Comparison of ENCODE assay signal across 26 cellular contexts in genomic region chr4:10281996-10282395, GRCh38.
DNase-seq lines count a peak whose midpoint lies in the region; TF ChIP-seq lines count a peak whose summit lies in the region.
"Had no signal": no experiment of that assay in that cellular context is flagged by ENCODE, and none has a peak within 500 bp of the region (broad histone marks: within the 10 kb centered on the region; RNA-seq: fewer than 3 reads in every experiment).

No MANE protein-coding gene starts in this region.

- H3K4me1 ChIP-seq in adipocyte (ENCODE audit: control insufficient read depth, insufficient read depth, low read length) (no peaks in the 10 kb centered on the region), smooth muscle cell (ENCODE audit: low read depth) (no peaks in the 10 kb centered on the region), hepatocyte (ENCODE audit: insufficient read depth) (no peaks in the 10 kb centered on the region)
- H3K4me1 ChIP-seq: HAP-1 had no signal

- H3K36me3 Mint-ChIP-seq in HFFc6 (ENCODE audit: low read depth), result no peaks in the 10 kb centered on the region; the same call in 1 of the 2 replicates
- H3K36me3 Mint-ChIP-seq: CD4-positive, alpha-beta memory T cell; naive B cell had no signal

- TF ChIP-seq CTCF in HFFc6 (IDR thresholded peaks at IDR 0.05), result no peak
- TF ChIP-seq CTCF in fibroblast of the aortic adventitia (IDR thresholded peaks at IDR 0.05; ENCODE audit: insufficient read depth, low read length), result no peak
- no peak for TF ChIP-seq CTCF in smooth muscle cell (IDR thresholded peaks at IDR 0.05; ENCODE audit: borderline replicate concordance, insufficient read depth, poor library complexity, severe bottlenecking)
- TF ChIP-seq CTCF in hepatocyte (IDR thresholded peaks at IDR 0.05; ENCODE audit: poor library complexity), result no peak

- no peaks in the 10 kb centered on the region for H3K79me2 ChIP-seq in smooth muscle cell (ENCODE audit: low read depth)
- H3K79me2 ChIP-seq in hepatocyte, result no peaks in the 10 kb centered on the region

- H3K9ac ChIP-seq in adipocyte (ENCODE audit: low read length) (no peak overlapping the region), smooth muscle cell (ENCODE audit: low read depth) (no peak overlapping the region)

- H3K27me3 ChIP-seq in adipocyte (replicated peaks; ENCODE audit: control insufficient read depth, insufficient read depth, low read length), result peaks cover 4% of the 10 kb centered on the region
- no peaks in the 10 kb centered on the region for H3K27me3 ChIP-seq in smooth muscle cell (ENCODE audit: low read depth)
- H3K27me3 ChIP-seq in hepatocyte, result no peaks in the 10 kb centered on the region
- H3K27me3 ChIP-seq: neutrophil had no signal

- H3K4me3 Mint-ChIP-seq in HFFc6, result peak overlapping the region; percentile 49
- H3K4me3 Mint-ChIP-seq: activated CD4-positive, alpha-beta T cell treated with anti-CD3 and anti-CD28 coated beads, Interleukin-2, amount 10 ng/mL, durations not matched to agents 7 days and 5 days; activated naive CD8-positive, alpha-beta T cell treated with anti-CD3 and anti-CD28 coated beads, Interleukin-2, amount 50 U/mL, for 24 hours; activated T-cell treated with anti-CD3 and anti-CD28 coated beads, Interleukin-2, amount 50 U/mL, for 4 hours; CD4-positive, alpha-beta memory T cell; naive B cell had no signal

- H3K4me3 ChIP-seq in adipocyte (ENCODE audit: low read length) (no peak overlapping the region), fibroblast of the aortic adventitia (ENCODE audit: low read depth, low read length) (no peak overlapping the region), smooth muscle cell (no peak overlapping the region), hepatocyte (no peak overlapping the region)
- H3K4me3 ChIP-seq: HAP-1 had no signal

- H3K27me3 Mint-ChIP-seq in HFFc6 (ENCODE audit: insufficient read depth), result peaks cover 2% of the 10 kb centered on the region
- H3K27me3 Mint-ChIP-seq: activated CD4-positive, alpha-beta T cell treated with anti-CD3 and anti-CD28 coated beads, Interleukin-2, amount 10 ng/mL, durations not matched to agents 7 days and 5 days; activated naive CD8-positive, alpha-beta T cell treated with anti-CD3 and anti-CD28 coated beads, Interleukin-2, amount 50 U/mL, for 24 hours; progenitor cell of endocrine pancreas had no signal

- no peaks in the 10 kb centered on the region for H3K9me3 ChIP-seq in adipocyte (ENCODE audit: control insufficient read depth, low read length)
- no peaks in the 10 kb centered on the region for H3K9me3 ChIP-seq in smooth muscle cell (replicated peaks; ENCODE audit: low read depth)
- H3K9me3 ChIP-seq in hepatocyte (ENCODE audit: low read depth), result no peaks in the 10 kb centered on the region
- H3K9me3 ChIP-seq: HAP-1, neutrophil had no signal

- H3K36me3 ChIP-seq in adipocyte (ENCODE audit: control insufficient read depth, insufficient read depth, low read length, severe bottlenecking) (no peaks in the 10 kb centered on the region), smooth muscle cell (ENCODE audit: low read depth) (no peaks in the 10 kb centered on the region), hepatocyte (replicated peaks; ENCODE audit: insufficient read depth, low read depth) (no peaks in the 10 kb centered on the region)
- H3K36me3 ChIP-seq: HAP-1, neutrophil had no signal

- H3K27ac ChIP-seq in smooth muscle cell (ENCODE audit: low read depth) (peak overlapping the region; percentile 73), hepatocyte (no peak overlapping the region)
- H3K27ac ChIP-seq: neutrophil had no signal

- H3K4me2 ChIP-seq in smooth muscle cell (no peak overlapping the region), hepatocyte (no peak overlapping the region)

- no peak overlapping the region for H2AFZ ChIP-seq in smooth muscle cell (ENCODE audit: low read depth)
- H2AFZ ChIP-seq in hepatocyte, result no peak overlapping the region

- peaks cover 54% of the 10 kb centered on the region for H3K4me1 Mint-ChIP-seq in HFFc6 (ENCODE audit: low read depth)
- H3K4me1 Mint-ChIP-seq: activated CD4-positive, alpha-beta T cell treated with anti-CD3 and anti-CD28 coated beads, Interleukin-2, amount 10 ng/mL, durations not matched to agents 7 days and 5 days; activated naive CD8-positive, alpha-beta T cell treated with anti-CD3 and anti-CD28 coated beads, Interleukin-2, amount 50 U/mL, for 24 hours; CD4-positive, alpha-beta memory T cell; naive B cell had no signal

- no peaks in the 10 kb centered on the region for H3K9me3 Mint-ChIP-seq in HFFc6
- H3K9me3 Mint-ChIP-seq: activated CD4-positive, alpha-beta T cell treated with anti-CD3 and anti-CD28 coated beads, Interleukin-2, amount 10 ng/mL, durations not matched to agents 7 days and 5 days; activated naive CD8-positive, alpha-beta T cell treated with anti-CD3 and anti-CD28 coated beads, Interleukin-2, amount 50 U/mL, for 24 hours; activated T-cell treated with anti-CD3 and anti-CD28 coated beads, Interleukin-2, amount 50 U/mL, for 4 hours; naive B cell had no signal

- H3K27ac Mint-ChIP-seq in HFFc6, result peak overlapping the region; percentile 81
- H3K27ac Mint-ChIP-seq: activated CD4-positive, alpha-beta T cell treated with anti-CD3 and anti-CD28 coated beads, Interleukin-2, amount 10 ng/mL, durations not matched to agents 7 days and 5 days; activated naive CD8-positive, alpha-beta T cell treated with anti-CD3 and anti-CD28 coated beads, Interleukin-2, amount 50 U/mL, for 24 hours; CD4-positive, alpha-beta memory T cell; naive B cell; progenitor cell of endocrine pancreas had no signal

- DNase-seq in HFFc6 (peak; percentile 59), adipocyte (ENCODE audit: low read depth) (peak; percentile 1), fibroblast of the aortic adventitia (ENCODE audit: low read depth) (peak; percentile 56), smooth muscle cell (lab: John Stamatoyannopoulos, UW; ENCODE audit: unreplicated experiment) (no peak), hepatocyte (ENCODE audit: low spot score) (no peak), SIG-M5 (lab: John Stamatoyannopoulos, UW) (no peak), NCI-H2196 (lab: John Stamatoyannopoulos, UW; ENCODE audit: unreplicated experiment) (no peak)
- DNase-seq in activated CD4-positive, CD25-positive, alpha-beta regulatory T cell (lab: John Stamatoyannopoulos, UW), result no peak
- DNase-seq: activated CD4-positive, alpha-beta T cell treated with anti-CD3 and anti-CD28 coated beads, Interleukin-2, amount 10 ng/mL, durations not matched to agents 7 days and 5 days; activated gamma-delta T cell treated with Interleukin-2 at 50 U/mL for 16 hours; activated naive CD8-positive, alpha-beta T cell treated with anti-CD3 and anti-CD28 coated beads, Interleukin-2, amount 50 U/mL, for 24 hours; activated T-cell treated with anti-CD3 and anti-CD28 coated beads, Interleukin-2, amount 50 U/mL, for 4 hours; CD4-positive, alpha-beta memory T cell; effector CD4-positive, alpha-beta T cell; foreskin fibroblast; mesendoderm; MV-4-11; naive B cell; NCI-H510A; NK-92 treated with Interleukin-12 subunit alpha and Interleukin-12 subunit beta, amount 100 ng/mL, for 24 hours; PC-3; SHP77; stimulated activated naive CD8-positive, alpha-beta T cell treated with anti-CD3 and anti-CD28 coated beads, Interleukin-15, Interleukin-2, amounts not matched to agents 100 U/mL and 50 U/mL, for 24 hours had no signal

- WGBS in smooth muscle cell (ENCODE audit: low lambda C conversion rate), result 43% methylated on average over 3 of the region's 3 CpGs
- 44% methylated on average over 3 of the region's 3 CpGs for WGBS in hepatocyte (ENCODE audit: low lambda C conversion rate, missing lambda C conversion rate)

- H3K9me2 ChIP-seq in hepatocyte (replicated peaks; ENCODE audit: insufficient read depth), result no peaks in the 10 kb centered on the region

- no peaks in the 10 kb centered on the region for H3F3A ChIP-seq in smooth muscle cell (ENCODE audit: low read depth)

- H4K20me1 ChIP-seq in smooth muscle cell (ENCODE audit: low read depth) (no peaks in the 10 kb centered on the region), hepatocyte (ENCODE audit: insufficient read depth, poor library complexity, severe bottlenecking) (no peaks in the 10 kb centered on the region)

Comparison
In these comparisons a context has a peak if more than half of its experiments do, and no peak if none do; other contexts are left out.
1. DNase-seq: peak in HFFc6 (single experiment), adipocyte (single experiment) and fibroblast of the aortic adventitia (single experiment); none in smooth muscle cell (single experiment), hepatocyte (single experiment), activated CD4-positive, CD25-positive, alpha-beta regulatory T cell (0 of 4), SIG-M5 (single experiment) and NCI-H2196 (single experiment).